ENCODE assay signal across 9 cellular contexts in genomic region chr22:50545522-50546325, GRCh38. TPM values are rescaled to one million over a fixed set of nuclear protein-coding genes. Genes with fewer than 3 reads are reported as not detected.
DNase-seq lines count a peak whose midpoint lies in the region; ATAC-seq and TF ChIP-seq lines count a peak whose summit lies in the region.
"Had no signal": no experiment of that assay in that cellular context is flagged by ENCODE, and none has a peak within 500 bp of the region (broad histone marks: within the 10 kb centered on the region; RNA-seq: fewer than 3 reads in every experiment).

TSS of gene KLHDC7B (plus strand) at chr22:50545899. CDS start at chr22:50546244, 345 bp downstream.

- no peaks in the 10 kb centered on the region for H3K27me3 ChIP-seq in PC-9 (ENCODE audit: insufficient read depth, low read depth)
- peaks cover 0 to 73% of the 10 kb centered on the region in 2 donors for H3K27me3 ChIP-seq in tibial artery

- peaks cover 53% of the 10 kb centered on the region for H3K4me1 ChIP-seq in PC-9 (replicated peaks; ENCODE audit: insufficient read depth)
- peaks cover 0 to 33% (median 19%) of the 10 kb centered on the region in 4 donors for H3K4me1 ChIP-seq in tibial artery

- peak within 1 kb of the TSS; percentile 75 for H3K27ac ChIP-seq in PC-9
- H3K27ac ChIP-seq in skin epidermis: peak within 1 kb of the TSS; percentile 32 to 100 (median 94)
- no peak within 1 kb of the TSS for H3K27ac ChIP-seq in tibial artery

- H3K9me3 ChIP-seq in PC-9 (ENCODE audit: insufficient read depth, low read depth): no peaks in the 10 kb centered on the region
- H3K9me3 ChIP-seq in tibial artery: no peaks in the 10 kb centered on the region

- H3K9me3 Mint-ChIP-seq in central memory CD8-positive, alpha-beta T cell: no peaks in the 10 kb centered on the region

- ATAC-seq in central memory CD8-positive, alpha-beta T cell (replicated peaks; ENCODE audit: extremely low read depth, poor library complexity, severe bottlenecking): no peak
- ATAC-seq in HG03095 (IDR thresholded peaks at IDR 0.05; ENCODE audit: unreplicated experiment): no peak

- intact Hi-C loops in PC-9 (cut with micrococcal nuclease; ENCODE audit: unreplicated experiment) (no loop called here), tibial artery (cut with DNase I; ENCODE audit: low total_unique reads) (no loop called here), posterior vena cava (cut with DNase I) (no loop called here)

- H3K27me3 Mint-ChIP-seq in central memory CD8-positive, alpha-beta T cell: no peaks in the 10 kb centered on the region

- peak within 1 kb of the TSS; percentile 91 for H3K27ac Mint-ChIP-seq in central memory CD8-positive, alpha-beta T cell (ENCODE audit: low read depth)

- H3K4me1 Mint-ChIP-seq in central memory CD8-positive, alpha-beta T cell: peaks cover 37% of the 10 kb centered on the region

- H4K20me1 ChIP-seq in PC-9 (ENCODE audit: insufficient read depth): no peaks in the 10 kb centered on the region

- POLR2A ChIA-PET in GM10248 (lab: Yijun Ruan, JAX) (interaction anchor here (1.2 kb wide), 1 partner anchor 20 kb away, joined by 3 read pairs; the partner anchor contains the start of gene SCO2), PC-9 (lab: Charles Lee; ENCODE audit: unreplicated experiment) (no interaction called here)

- H3K36me3 ChIP-seq in PC-9 (ENCODE audit: low read depth) (no peaks in the 10 kb centered on the region), tibial artery (no peaks in the 10 kb centered on the region)

- H3K36me3 Mint-ChIP-seq in central memory CD8-positive, alpha-beta T cell (ENCODE audit: insufficient read depth): peaks cover 8% of the 10 kb centered on the region

- peaks cover 44% of the 10 kb centered on the region for H3F3A ChIP-seq in PC-9 (ENCODE audit: insufficient read depth, low read depth)

- H3K4me3 Mint-ChIP-seq in central memory CD8-positive, alpha-beta T cell: peak within 1 kb of the TSS; percentile 65

- H3K4me2 ChIP-seq in PC-9: peak within 1 kb of the TSS; percentile 71

- no peaks in the 10 kb centered on the region for H3K9me2 ChIP-seq in PC-9 (ENCODE audit: insufficient read depth)

- peak within 1 kb of the TSS; percentile 69 for H2AFZ ChIP-seq in PC-9

- no peaks in the 10 kb centered on the region for H3K79me2 ChIP-seq in PC-9 (ENCODE audit: low read depth)

- CTCF ChIA-PET in GM10248 (lab: Yijun Ruan, JAX) (interaction anchor here (1.1 to 16.1 kb wide), 5 partner anchors 13 to 75 kb away, joined by 3 to 136 read pairs (median 6); partner anchors contain the start of genes SCO2, SYCE3 and TYMP), PC-9 (lab: Charles Lee) (interaction anchor here (0.6 to 1.4 kb wide), 3 partner anchors 17 to 145 kb away, joined by 3 to 18 read pairs (median 5); partner anchors contain the start of gene SYCE3)

- H3K4me3 ChIP-seq in PC-9: peak within 1 kb of the TSS; percentile 30; the same call in 1 of the 2 replicates
- peak within 1 kb of the TSS in 4 of 7 experiments; percentile 4 to 36 (median 26) for H3K4me3 ChIP-seq in skin epidermis
- no peak within 1 kb of the TSS for H3K4me3 ChIP-seq in tibial artery

- no TSS peak for BruUV-seq in PC-9 (replicated peaks; lab: Mats Ljungman, UMichigan)

- DNase-seq in GM10248 (ENCODE audit: extremely low spot score) (peak; percentile 26), PC-9 (peak in 1 of 2 experiments; percentile 18), tibial artery (no peak), posterior vena cava (ENCODE audit: low spot score) (no peak), C1 segment of cervical spinal cord (lab: John Stamatoyannopoulos, UW) (no peak)
- no peak for DNase-seq in central memory CD8-positive, alpha-beta T cell (ENCODE audit: low spot score in 2 of 2)
- DNase-seq: MV-4-11 had no signal

- TF ChIP-seq CTCF in GM10248 (IDR thresholded peaks at IDR 0.05; ENCODE audit: control extremely low read depth, extremely low read depth, low read depth, missing control alignments) (no peak), PC-9 (conservative IDR thresholded peaks at IDR 0.05) (peak; percentile 52; the same call in 1 of the 2 replicates), tibial artery (IDR thresholded peaks at IDR 0.05) (no peak)

RNA-seq across cellular contexts. Expression of gene KLHDC7B, which starts in this region (rescaled TPM):
- total RNA-seq in PC-9 (2021) (0.72 and 4.7 TPM in 2 replicates), posterior vena cava (under 1 TPM; 0.14 to 0.28 TPM)

Comparison
In these comparisons a context has a peak if more than half of its experiments do, and no peak if none do; other contexts are left out.
1. H3K27ac ChIP-seq: peak in PC-9 (single experiment) and skin epidermis (21 of 21); none in tibial artery (0 of 2).
2. H3K4me3 ChIP-seq: peak in PC-9 (single experiment) and skin epidermis (4 of 7); none in tibial artery (0 of 2).